Comparison of ENCODE assay signal across 8 cellular contexts in the genomic region with DNA sequence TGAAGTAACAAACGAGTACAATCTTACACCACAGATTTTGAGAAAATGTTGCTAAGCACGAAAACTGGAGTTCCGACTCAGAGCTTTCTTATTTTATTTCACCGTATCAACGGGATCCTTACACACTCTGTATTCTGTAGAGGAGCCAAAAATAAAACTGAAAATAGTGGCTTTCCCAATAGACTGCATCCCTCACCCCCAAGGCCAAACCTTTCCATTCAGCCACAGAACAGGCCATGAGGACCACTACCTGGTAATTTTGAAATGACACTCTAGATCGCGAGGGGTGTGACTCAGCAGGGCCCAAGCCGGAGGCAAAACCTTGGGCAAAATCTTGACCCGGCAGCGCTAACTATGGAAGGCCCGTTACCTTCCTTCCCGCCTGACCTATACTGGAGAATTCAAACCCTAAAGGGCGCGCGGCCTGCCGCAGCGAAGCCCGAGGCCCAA. TPM values are rescaled to one million over a fixed set of nuclear protein-coding genes. Genes with fewer than 3 reads are reported as not detected.
DNase-seq lines count a peak whose midpoint lies in the region; ATAC-seq, FAIRE-seq and TF ChIP-seq lines count a peak whose summit lies in the region.

No MANE protein-coding gene starts in this region.

- POLR2A ChIA-PET in CD4-positive, alpha-beta T cell (lab: Charles Lee) = interaction anchor here (1.0 to 4.8 kb wide), 18 partner anchors 8 to 1540 kb away, joined by 3 to 152 read pairs (median 8); partner anchors contain the start of genes CDC23, CDC25C, EGR1 and ETF1
- POLR2A ChIA-PET in HepG2 (lab: Yijun Ruan, JAX) = interaction anchor here (0.9 to 2.1 kb wide), 18 partner anchors 9 to 767 kb away, joined by 3 to 22 read pairs (median 5); partner anchors contain the start of genes ETF1, FAM53C, MATR3 and SIL1

- peak overlapping the region; percentile 97 for H3K4me3 Mint-ChIP-seq in CD4-positive, alpha-beta T cell

- H3K4me1 ChIP-seq in HepG2 (ENCODE audit: insufficient read depth, low read length) (peaks cover 62% of the 10 kb centered on the region), tibial artery (peaks cover 0 to 37% (median 13%) of the 10 kb centered on the region in 4 donors)

- WGBS in HepG2 (ENCODE audit: low lambda C conversion rate) = 1% methylated on average over 8 of the region's 18 CpGs

- peak overlapping the region; percentile 87 for H3K4me3 ChIP-seq in astrocyte of the cerebellum (ENCODE audit: low read depth, low read length)
- peak overlapping the region; percentile 85 to 97 (median 87) for H3K4me3 ChIP-seq in HepG2 (replicated peaks in 1 of 3; ENCODE audit: insufficient read depth in 1 of 3, low read depth in 2 of 3, low read length in 3 of 3)
- H3K4me3 ChIP-seq in tibial artery = peak overlapping the region; percentile 72 to 92

- H3K79me2 ChIP-seq in HepG2 (ENCODE audit: insufficient read depth, low read length) = peaks cover 49% of the 10 kb centered on the region

- no peak for FAIRE-seq in HepG2 (lab: Jason Lieb, UNC)

- no peak for TF ChIP-seq EP300 in HepG2 (IDR thresholded peaks at IDR 0.05; ENCODE audit: low read depth in 2 of 2, low read length in 2 of 2)
- TF ChIP-seq EP300 in HepG2 (CRISPR knock-in tag; IDR thresholded peaks at IDR 0.05; ENCODE audit: borderline replicate concordance) = no peak

- BruUV-seq in HepG2 (replicated peaks; lab: Mats Ljungman, UMichigan) = no TSS peak

- TF ChIP-seq POLR2A in HepG2 (IDR thresholded peaks at IDR 0.05; ENCODE audit: insufficient read depth in 1 of 2, low read depth in 2 of 2, low read length in 2 of 2) = no peak

- peaks cover 20 to 36% of the 10 kb centered on the region in 2 experiments for H3K36me3 ChIP-seq in HepG2 (replicated peaks in 1 of 2; ENCODE audit: control insufficient read depth in 1 of 2, insufficient read depth in 2 of 2, low read length in 2 of 2)
- H3K36me3 ChIP-seq in tibial artery = peaks cover 37% of the 10 kb centered on the region in 3 donors

- no peak for DNase-seq in CD4-positive, alpha-beta T cell
- DNase-seq in astrocyte of the cerebellum (ENCODE audit: low read depth) = no peak
- no peak for DNase-seq in HepG2 (ENCODE audit: low spot score)
- peak in 1 of 2 donors; percentile 29 for DNase-seq in tibial artery
- DNase-seq in NCI-H187 treated with DMSO at 0.1 percent for 48 hours (lab: John Stamatoyannopoulos, UW) = no peak

- intact Hi-C loops in CD4-positive, alpha-beta T cell (cut with DNase I, micrococcal nuclease) = loop anchor here (1.0 to 10.0 kb wide), 13 partner anchors 31 to 1830 kb away; partner anchors contain the start of genes ETF1 (in 2 of the 2), ANKHD1 (in 1 of the 2), CDC23 (in 1 of the 2) and CDC25C (in 1 of the 2)
- intact Hi-C loops in HepG2 (cut with micrococcal nuclease; ENCODE audit: unreplicated experiment) = loop anchor here (10.0 kb wide), 1 partner anchor 180 kb away; the partner anchor contains the start of gene CTNNA1
- intact Hi-C loops in tibial artery (cut with DNase I; ENCODE audit: low total_unique reads) = no loop called here

- H3K9ac ChIP-seq in HepG2 (ENCODE audit: insufficient read depth, low read depth, low read length) = peak overlapping the region; percentile 99

- peak overlapping the region; percentile 99 for H3K27ac ChIP-seq in CD4-positive, alpha-beta T cell (ENCODE audit: low read depth, low read length)
- H3K27ac ChIP-seq in HepG2 (ENCODE audit: extremely low read length, insufficient read depth, low read length) = peak overlapping the region; percentile 98
- H3K27ac ChIP-seq in tibial artery = peak overlapping the region; percentile 93 to 96

- H3K4me2 ChIP-seq in HepG2 (ENCODE audit: low read depth, low read length) = peak overlapping the region; percentile 80

- no peaks in the 10 kb centered on the region for H3K9me3 ChIP-seq in CD4-positive, alpha-beta T cell (ENCODE audit: control insufficient read depth, low read length)
- H3K9me3 ChIP-seq in HepG2 (ENCODE audit: low read length) (no peaks in the 10 kb centered on the region), tibial artery (no peaks in the 10 kb centered on the region)

- no peaks in the 10 kb centered on the region for H3K27me3 ChIP-seq in CD4-positive, alpha-beta T cell (ENCODE audit: control insufficient read depth, insufficient read depth, low read length)
- H3K27me3 ChIP-seq in HepG2 (ENCODE audit: control insufficient read depth in 1 of 2, insufficient read depth in 2 of 2, low read length in 2 of 2) (no peaks in the 10 kb centered on the region; a peak in 1 of 5 replicates), tibial artery (no peaks in the 10 kb centered on the region)

- peak overlapping the region; percentile 100 for H3K27ac Mint-ChIP-seq in CD4-positive, alpha-beta T cell

- TF ChIP-seq CTCF in CD4-positive, alpha-beta T cell (IDR thresholded peaks at IDR 0.05) = no peak
- no peak for TF ChIP-seq CTCF in astrocyte of the cerebellum (IDR thresholded peaks at IDR 0.05; ENCODE audit: low read depth, low read length, missing control alignments)
- no peak for TF ChIP-seq CTCF in HepG2 (CRISPR knock-in tag; IDR thresholded peaks at IDR 0.05)
- no peak for TF ChIP-seq CTCF in tibial artery (IDR thresholded peaks at IDR 0.05)

- CTCF ChIA-PET in CD4-positive, alpha-beta T cell (lab: Charles Lee) = interaction anchor here (1.2 to 3.4 kb wide), 5 partner anchors 9 to 1190 kb away, joined by 3 to 11 read pairs (median 8); partner anchors contain the start of genes ETF1 and KDM3B
- CTCF ChIA-PET in HepG2 (lab: Yijun Ruan, JAX; ENCODE audit: low intra/inter-chr PET ratio, low total read pairs) = no interaction called here

- no peak overlapping the region for H2AFZ ChIP-seq in HepG2 (ENCODE audit: low read length)

- peaks cover 1% of the 10 kb centered on the region for H3K9me3 Mint-ChIP-seq in CD4-positive, alpha-beta T cell

- no peaks in the 10 kb centered on the region for H3K27me3 Mint-ChIP-seq in CD4-positive, alpha-beta T cell

- no peak for TF ChIP-seq RAD21 in HepG2 (CRISPR knock-in tag; IDR thresholded peaks at IDR 0.05)

- in situ Hi-C loops in astrocyte of the cerebellum (cut with HindIII; ENCODE audit: low sequenced_read_pairs) = no loop called here
- in situ Hi-C loops in HepG2 (cut with HindIII; ENCODE audit: extremely low pct_ligation_motif_present, low pct_unique_long_range_greater_than_20kb) = no loop called here

- H4K20me1 ChIP-seq in HepG2 (ENCODE audit: insufficient read depth, low read length) = no peaks in the 10 kb centered on the region

- H3K4me1 Mint-ChIP-seq in CD4-positive, alpha-beta T cell (ENCODE audit: low read depth) = peaks cover 55% of the 10 kb centered on the region

- no peak for ATAC-seq in CD4-positive, alpha-beta T cell (ENCODE audit: poor library complexity)
- peak; percentile 13 for ATAC-seq in HG03378 (IDR thresholded peaks at IDR 0.05; ENCODE audit: unreplicated experiment)
- no peak for ATAC-seq in HepG2
- ATAC-seq in GM18870 (IDR thresholded peaks at IDR 0.05; ENCODE audit: unreplicated experiment) = no peak
- ATAC-seq in HG03457 (IDR thresholded peaks at IDR 0.05; ENCODE audit: unreplicated experiment) = no peak

- H3K36me3 Mint-ChIP-seq in CD4-positive, alpha-beta T cell (ENCODE audit: low read depth) = peaks cover 63% of the 10 kb centered on the region

RNA-seq across cellular contexts. Expression of gene HSPA9, which starts 0.4 kb away (rescaled TPM):
- total RNA-seq in CD4-positive, alpha-beta T cell = 100 to 1,000 TPM; 354 to 366 TPM
- 478 and 735 TPM in 2 replicates for total RNA-seq in HepG2 (2016; rRNA removed; fragmentation: Illumina TruSeq; extraction: Trizol)
- 60.7 and 67.1 TPM in 2 replicates for total RNA-seq in HepG2 (2016; cell fraction: cytosol; rRNA removed; fragmentation: Illumina TruSeq; extraction: Trizol; ENCODE audit: low read depth)
- total RNA-seq in HepG2 (2016; cell fraction: insoluble cytoplasmic fraction; rRNA removed; fragmentation: Illumina TruSeq; extraction: Trizol) = 492 and 742 TPM in 2 replicates
- total RNA-seq in HepG2 (2016; cell fraction: membrane; rRNA removed; fragmentation: Illumina TruSeq; extraction: Trizol) = 128 and 136 TPM in 2 replicates
- total RNA-seq in HepG2 (2016; cell fraction: nucleus; rRNA removed; fragmentation: Illumina TruSeq; extraction: Trizol) = 233 and 239 TPM in 2 replicates
- polyA plus RNA-seq in HepG2 (2011; rRNA removed) = 165 and 187 TPM in 2 replicates
- polyA plus RNA-seq in HepG2 (2011; cell fraction: cytosol; rRNA removed) = 153 and 171 TPM in 2 replicates
- 105 and 119 TPM in 2 replicates for polyA plus RNA-seq in HepG2 (2011; cell fraction: nucleus; rRNA removed)
- 281 and 405 TPM in 2 replicates for polyA plus RNA-seq in HepG2 (2012)
- 26.8 and 33.1 TPM in 2 replicates for polyA plus RNA-seq in HepG2 (2016; cell fraction: cytosol; fragmentation: Illumina TruSeq; extraction: Trizol; ENCODE audit: low read depth)
- 585 and 612 TPM in 2 replicates for polyA plus RNA-seq in HepG2 (2016; cell fraction: insoluble cytoplasmic fraction; fragmentation: Illumina TruSeq; extraction: Trizol; ENCODE audit: low read depth)
- polyA plus RNA-seq in HepG2 (2016; cell fraction: membrane; fragmentation: Illumina TruSeq; extraction: Trizol; ENCODE audit: low read depth) = 74.1 and 78.6 TPM in 2 replicates
- 287 and 304 TPM in 2 replicates for polyA plus RNA-seq in HepG2 (2016; cell fraction: nucleus; fragmentation: Illumina TruSeq; extraction: Trizol; ENCODE audit: insufficient read depth, low read depth)
- 402 and 449 TPM in 2 replicates for polyA minus RNA-seq in HepG2 (2011; rRNA and poly(A)+ RNA removed; ENCODE audit: low replicate concordance)
- 171 and 204 TPM in 2 replicates for polyA minus RNA-seq in HepG2 (2011; cell fraction: cytosol; rRNA and poly(A)+ RNA removed)
- 196 and 222 TPM in 2 replicates for polyA minus RNA-seq in HepG2 (2011; cell fraction: nucleus; rRNA and poly(A)+ RNA removed)

RNA-seq across cellular contexts. Expression of gene ETF1, which starts 31.7 kb away (rescaled TPM):
- 100 to 1,000 TPM; 178 to 187 TPM for total RNA-seq in CD4-positive, alpha-beta T cell
- 184 and 270 TPM in 2 replicates for total RNA-seq in HepG2 (2016; rRNA removed; fragmentation: Illumina TruSeq; extraction: Trizol)
- total RNA-seq in HepG2 (2016; cell fraction: cytosol; rRNA removed; fragmentation: Illumina TruSeq; extraction: Trizol; ENCODE audit: low read depth) = 51.8 and 53.7 TPM in 2 replicates
- total RNA-seq in HepG2 (2016; cell fraction: insoluble cytoplasmic fraction; rRNA removed; fragmentation: Illumina TruSeq; extraction: Trizol) = 190 and 264 TPM in 2 replicates
- 150 and 153 TPM in 2 replicates for total RNA-seq in HepG2 (2016; cell fraction: membrane; rRNA removed; fragmentation: Illumina TruSeq; extraction: Trizol)
- 90.0 and 98.4 TPM in 2 replicates for total RNA-seq in HepG2 (2016; cell fraction: nucleus; rRNA removed; fragmentation: Illumina TruSeq; extraction: Trizol)
- 45.3 and 52.1 TPM in 2 replicates for polyA plus RNA-seq in HepG2 (2011; rRNA removed)
- polyA plus RNA-seq in HepG2 (2011; cell fraction: cytosol; rRNA removed) = 30.2 and 38.0 TPM in 2 replicates
- polyA plus RNA-seq in HepG2 (2011; cell fraction: nucleus; rRNA removed) = 22.1 and 27.0 TPM in 2 replicates
- polyA plus RNA-seq in HepG2 (2012) = 73.5 and 77.9 TPM in 2 replicates
- polyA plus RNA-seq in HepG2 (2016; cell fraction: cytosol; fragmentation: Illumina TruSeq; extraction: Trizol; ENCODE audit: low read depth) = 58.4 and 64.0 TPM in 2 replicates
- polyA plus RNA-seq in HepG2 (2016; cell fraction: insoluble cytoplasmic fraction; fragmentation: Illumina TruSeq; extraction: Trizol; ENCODE audit: low read depth) = 240 and 256 TPM in 2 replicates
- 110 and 111 TPM in 2 replicates for polyA plus RNA-seq in HepG2 (2016; cell fraction: membrane; fragmentation: Illumina TruSeq; extraction: Trizol; ENCODE audit: low read depth)
- polyA plus RNA-seq in HepG2 (2016; cell fraction: nucleus; fragmentation: Illumina TruSeq; extraction: Trizol; ENCODE audit: insufficient read depth, low read depth) = 129 and 137 TPM in 2 replicates
- polyA minus RNA-seq in HepG2 (2011; rRNA and poly(A)+ RNA removed; ENCODE audit: low replicate concordance) = 28.2 and 68.1 TPM in 2 replicates
- 50.5 and 61.1 TPM in 2 replicates for polyA minus RNA-seq in HepG2 (2011; cell fraction: cytosol; rRNA and poly(A)+ RNA removed)
- polyA minus RNA-seq in HepG2 (2011; cell fraction: nucleus; rRNA and poly(A)+ RNA removed) = 51.4 and 66.6 TPM in 2 replicates
